27 cellular contexts compared by ENCODE assay signal in the genomic region with DNA sequence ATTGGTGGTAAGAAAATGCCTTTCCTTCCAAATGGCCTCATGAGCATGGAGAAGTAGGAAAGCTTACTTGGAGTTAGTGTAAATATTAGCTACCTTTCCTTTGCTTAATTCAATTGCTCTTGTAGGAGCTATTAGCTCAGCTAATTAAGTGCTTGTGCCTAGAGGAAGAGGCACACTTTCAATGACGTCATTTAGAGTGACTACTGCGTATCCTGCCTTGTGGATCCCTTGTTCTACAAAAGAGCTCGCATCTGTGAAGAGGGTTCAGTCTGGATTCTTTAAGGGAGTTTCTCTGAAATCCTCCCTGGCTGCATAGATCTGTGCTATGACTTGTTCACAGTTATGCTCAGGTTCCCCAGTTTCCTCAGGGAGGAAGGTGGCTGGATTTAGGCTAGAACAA.
"Had no signal": no experiment of that assay in that cellular context is flagged by ENCODE, and none has a peak within 500 bp of the region (broad histone marks: within the 10 kb centered on the region; RNA-seq: fewer than 3 reads in every experiment).

No MANE protein-coding gene starts in this region.

- H3K36me3 ChIP-seq: stomach, suprapubic skin, thoracic aorta, thyroid gland, tibial artery, tibial nerve, transverse colon, upper lobe of left lung, upper lobe of right lung, uterus, vagina had no signal

- H3K4me1 ChIP-seq: stomach, suprapubic skin, testis, thyroid gland, tibial artery, tibial nerve, transverse colon, upper lobe of left lung, upper lobe of right lung, uterus, vagina had no signal

- FAIRE-seq: urothelium cell line had no signal

- DNase-seq: stimulated activated CD4-positive, alpha-beta T cell treated with anti-CD3 and anti-CD28 coated beads, Interleukin-2, amount 100 ng/mL, for 48 hours; stimulated activated CD4-positive, alpha-beta T cell treated with anti-CD3 and anti-CD28 coated beads, Interleukin-4, amount 100 ng/mL, for 1 hour; stimulated activated CD4-positive, alpha-beta T cell treated with anti-CD3 and anti-CD28 coated beads, Interleukin-4, amount 100 ng/mL, for 24 hours; stimulated activated CD4-positive, alpha-beta T cell treated with anti-CD3 and anti-CD28 coated beads, Interleukin-4, amount 100 ng/mL, for 4 hours; stimulated activated CD8-positive, alpha-beta memory T cell treated with anti-CD3 and anti-CD28 coated beads, Interleukin-4, amount 100 ng/mL, for 48 hours; stimulated activated naive B cell treated with anti-CD40 and anti-IgM and Interleukin-4, amounts not matched to agents 10 μg/mL and 1 μg/mL and 100 μg/mL, for 72 hours; stimulated activated naive CD4-positive, alpha-beta T cell; stimulated activated naive CD4-positive, alpha-beta T cell treated with Interleukin-2 at 50 U/mL for 16 hours; stimulated activated naive CD8-positive, alpha-beta T cell treated with anti-CD3 and anti-CD28 coated beads, Interleukin-15, amount 100 ng/mL, for 72 hours; stimulated activated naive CD8-positive, alpha-beta T cell treated with anti-CD3 and anti-CD28 coated beads, Interleukin-15, Interleukin-2, amounts not matched to agents 100 U/mL and 50 U/mL, for 24 hours; stomach; substantia nigra; testis; thyroid gland; tibial artery; transverse colon; trophoblast cell; upper lobe of left lung; upper lobe of right lung; uterus had no signal

- H3K9me3 ChIP-seq: stomach, suprapubic skin, testis, thoracic aorta, thyroid gland, tibial artery, tibial nerve, transverse colon, upper lobe of left lung, upper lobe of right lung, uterus, vagina had no signal

- ATAC-seq: stimulated activated effector memory CD8-positive, alpha-beta T cell treated with anti-CD3 and anti-CD28 coated beads, Interleukin-12 subunit alpha, Interleukin-12 subunit beta, amount 100 ng/mL, for 72 hours; stimulated activated memory B cell treated with anti-CD40 and anti-IgM and Interleukin-4, amounts not matched to agents 10 μg/mL and 1 μg/mL and 100 μg/mL, for 72 hours; stimulated activated naive B cell treated with anti-CD40 and anti-IgM and Interleukin-4, amounts not matched to agents 10 μg/mL and 1 μg/mL and 100 μg/mL, for 72 hours; stimulated activated naive CD8-positive, alpha-beta T cell treated with anti-CD3 and anti-CD28 coated beads, Interleukin-15, amount 100 ng/mL, for 72 hours; stimulated activated naive CD8-positive, alpha-beta T cell treated with anti-CD3 and anti-CD28 coated beads, Interleukin-15, Interleukin-2, amounts not matched to agents 100 U/mL and 50 U/mL, for 24 hours; upper lobe of right lung had no signal

- H3K27ac ChIP-seq: stomach, suprapubic skin, testis, thoracic aorta, thyroid gland, tibial artery, tibial nerve, transverse colon, upper lobe of left lung, upper lobe of right lung, uterus, vagina had no signal

- H3K4me3 ChIP-seq: stomach, suprapubic skin, testis, thoracic aorta, thyroid gland, tibial artery, tibial nerve, transverse colon, upper lobe of left lung, upper lobe of right lung, uterus, vagina had no signal

- H3K27me3 ChIP-seq: stomach, suprapubic skin, testis, thyroid gland, tibial artery, tibial nerve, transverse colon, upper lobe of left lung, upper lobe of right lung, uterus, vagina had no signal
